1 cellular context compared by ENCODE assay signal in the genomic region with DNA sequence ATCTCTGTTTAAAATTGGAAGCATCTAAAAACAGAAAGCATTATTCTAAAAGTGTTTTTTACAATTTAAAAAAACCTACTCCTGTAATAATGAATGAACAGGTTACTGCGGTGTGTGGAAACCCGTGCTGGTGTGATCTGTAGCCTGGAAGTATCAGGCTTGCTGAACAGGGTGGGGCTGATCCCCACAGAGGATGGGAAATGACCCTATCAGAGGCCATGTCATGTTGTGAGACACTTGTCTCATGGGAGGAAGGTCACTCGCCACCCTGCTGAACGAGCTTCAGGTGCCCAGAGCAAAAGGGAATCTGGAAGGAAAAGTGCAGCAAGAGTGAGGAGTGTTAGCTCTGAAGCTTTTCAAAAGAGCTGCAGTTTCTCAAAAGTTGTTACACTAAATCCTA.
TF ChIP-seq lines count a peak whose summit lies in the region.

No MANE protein-coding gene starts in this region.

TF ChIP-seq in GM12878, 131 proteins besides CTCF, POLR2A, EP300 and RAD21 (continued from another document):
- TF ChIP-seq, protein P1, sequence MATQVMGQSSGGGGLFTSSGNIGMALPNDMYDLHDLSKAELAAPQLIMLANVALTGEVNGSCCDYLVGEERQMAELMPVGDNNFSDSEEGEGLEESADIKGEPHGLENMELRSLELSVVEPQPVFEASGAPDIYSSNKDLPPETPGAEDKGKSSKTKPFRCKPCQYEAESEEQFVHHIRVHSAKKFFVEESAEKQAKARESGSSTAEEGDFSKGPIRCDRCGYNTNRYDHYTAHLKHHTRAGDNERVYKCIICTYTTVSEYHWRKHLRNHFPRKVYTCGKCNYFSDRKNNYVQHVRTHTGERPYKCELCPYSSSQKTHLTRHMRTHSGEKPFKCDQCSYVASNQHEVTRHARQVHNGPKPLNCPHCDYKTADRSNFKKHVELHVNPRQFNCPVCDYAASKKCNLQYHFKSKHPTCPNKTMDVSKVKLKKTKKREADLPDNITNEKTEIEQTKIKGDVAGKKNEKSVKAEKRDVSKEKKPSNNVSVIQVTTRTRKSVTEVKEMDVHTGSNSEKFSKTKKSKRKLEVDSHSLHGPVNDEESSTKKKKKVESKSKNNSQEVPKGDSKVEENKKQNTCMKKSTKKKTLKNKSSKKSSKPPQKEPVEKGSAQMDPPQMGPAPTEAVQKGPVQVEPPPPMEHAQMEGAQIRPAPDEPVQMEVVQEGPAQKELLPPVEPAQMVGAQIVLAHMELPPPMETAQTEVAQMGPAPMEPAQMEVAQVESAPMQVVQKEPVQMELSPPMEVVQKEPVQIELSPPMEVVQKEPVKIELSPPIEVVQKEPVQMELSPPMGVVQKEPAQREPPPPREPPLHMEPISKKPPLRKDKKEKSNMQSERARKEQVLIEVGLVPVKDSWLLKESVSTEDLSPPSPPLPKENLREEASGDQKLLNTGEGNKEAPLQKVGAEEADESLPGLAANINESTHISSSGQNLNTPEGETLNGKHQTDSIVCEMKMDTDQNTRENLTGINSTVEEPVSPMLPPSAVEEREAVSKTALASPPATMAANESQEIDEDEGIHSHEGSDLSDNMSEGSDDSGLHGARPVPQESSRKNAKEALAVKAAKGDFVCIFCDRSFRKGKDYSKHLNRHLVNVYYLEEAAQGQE (IDR thresholded peaks at IDR 0.05; ENCODE audit: low read depth, low read length), result no peak
- TF ChIP-seq ZZZ3 (IDR thresholded peaks at IDR 0.05; ENCODE audit: control insufficient read depth, insufficient read length, low read depth) (no peak), KDM1A (IDR thresholded peaks at IDR 0.05; ENCODE audit: borderline replicate concordance) (no peak)
